Comparison of ENCODE assay signal across 7 cellular contexts in genomic region chrX:120561634-120562568, GRCh38. TPM values are rescaled to one million over a fixed set of nuclear protein-coding genes. Genes with fewer than 3 reads are reported as not detected.
A peak's percentile ranks its signal among the peaks of the same experiment; 100 is the strongest.
DNase-seq lines count a peak whose midpoint lies in the region; ATAC-seq and TF ChIP-seq lines count a peak whose summit lies in the region.

No MANE protein-coding gene starts in this region.

- no peak overlapping the region for H2AFZ ChIP-seq in HCT116 (ENCODE audit: low read depth, low read length, poor library complexity, severe bottlenecking)

- TF ChIP-seq CTCF in HCT116 (IDR thresholded peaks at IDR 0.05 in 2 of 3, conservative IDR thresholded peaks at IDR 0.05 in 1 of 3; ENCODE audit: borderline replicate concordance in 1 of 3, insufficient read depth in 1 of 3, low read depth in 2 of 3, low read length in 2 of 3) (no peak), VCaP (conservative IDR thresholded peaks at IDR 0.05) (no peak), spleen (IDR thresholded peaks at IDR 0.05 in 8 of 11, conservative IDR thresholded peaks at IDR 0.05 in 3 of 11) (no peak)

- intact Hi-C loops in HCT116 (cut with micrococcal nuclease) (loop anchor here (1.0 kb wide), 1 partner anchor 41 kb away; no protein-coding TSS in a partner anchor), right cardiac atrium (cut with DNase I) (no loop called here), spleen (cut with DNase I; ENCODE audit: low total_unique reads) (no loop called here)

- H3K36me3 ChIP-seq in HCT116 (ENCODE audit: control insufficient read depth in 1 of 2, insufficient read depth in 2 of 2, low read length in 2 of 2) (peaks cover 0 to 7% of the 10 kb centered on the region in 2 experiments; a peak in 1 of 4 replicates), spleen (peaks cover 0 to 10% (median 0%) of the 10 kb centered on the region in 6 donors)

- DNase-seq in HCT116 (ENCODE audit: low read depth, low spot score) (no peak), right cardiac atrium (no peak), spleen (no peak)
- DNase-seq in stimulated activated CD4-positive, alpha-beta T cell treated with anti-CD3 and anti-CD28 coated beads, Interleukin-15, amount 100 ng/mL, for 24 hours, result no peak

- H3K9ac ChIP-seq in HCT116 (ENCODE audit: low read length), result peak overlapping the region; percentile 76

- H3K27me3 ChIP-seq in HCT116 (ENCODE audit: insufficient read depth, low read length) (no peaks in the 10 kb centered on the region), right cardiac atrium (ENCODE audit: control insufficient read depth, insufficient read depth) (no peaks in the 10 kb centered on the region), spleen (replicated peaks in 1 of 7) (no peaks in the 10 kb centered on the region)

- no peaks in the 10 kb centered on the region for H4K20me1 ChIP-seq in HCT116 (ENCODE audit: insufficient read depth)

- TF ChIP-seq POLR2A in HCT116 (IDR thresholded peaks at IDR 0.05; ENCODE audit: borderline replicate concordance, extremely low read depth, insufficient read depth, insufficient read length) (peak; percentile 41), spleen (IDR thresholded peaks at IDR 0.05) (no peak)

- TF ChIP-seq RAD21 in HCT116 (IDR thresholded peaks at IDR 0.05; ENCODE audit: low read depth), result no peak

- peaks cover 35% of the 10 kb centered on the region for H3K79me2 ChIP-seq in HCT116 (ENCODE audit: insufficient read depth, low read length)

- peak overlapping the region; percentile 91 for H3K4me2 ChIP-seq in HCT116 (ENCODE audit: low read length)

- 6% methylated on average over 12 of the region's 12 CpGs for WGBS in right cardiac atrium
- 4 to 36% (median 6%) methylated on average over 12 of the region's 12 CpGs for WGBS in spleen, 5 donors

- no peaks in the 10 kb centered on the region for H3K9me2 ChIP-seq in HCT116 (ENCODE audit: insufficient read depth)

- BruUV-seq in HCT116 (replicated peaks; lab: Mats Ljungman, UMichigan), result TSS peak; percentile 97

- RAD21 ChIA-PET in HCT116 (lab: Charles Lee; ENCODE audit: low non-redundant PET in 1 of 2, low total read pairs in 2 of 2, uncharacterized antibody in 2 of 2, unreplicated experiment in 2 of 2), result interaction anchor here in 1 of 2 experiments (0.9 kb wide), 1 partner anchor 42 kb away, joined by 3 read pairs; the partner anchor contains the start of gene MCTS1

- H3K27ac ChIP-seq in HCT116 (ENCODE audit: low read depth, low read length) (peak overlapping the region; percentile 54), VCaP (peak overlapping the region; percentile 80), right cardiac atrium (ENCODE audit: low read length) (peak overlapping the region; percentile 87), spleen (peak overlapping the region; percentile 16 to 99 (median 96))

- ATAC-seq in HCT116 (no peak), right cardiac atrium (no peak), GM18519 (IDR thresholded peaks at IDR 0.05; ENCODE audit: low FRiP score, unreplicated experiment) (no peak), HG03025 (IDR thresholded peaks at IDR 0.05; ENCODE audit: low FRiP score, unreplicated experiment) (no peak)

- H3K4me3 ChIP-seq in HCT116 (replicated peaks in 1 of 2; ENCODE audit: low read depth in 1 of 2, low read length in 2 of 2) (peak overlapping the region; percentile 55 to 74), right cardiac atrium (ENCODE audit: low read length) (peak overlapping the region; percentile 86), spleen (peak overlapping the region; percentile 27 to 83 (median 54))

- peaks cover 3 to 18% of the 10 kb centered on the region in 2 experiments for H3K4me1 ChIP-seq in HCT116 (ENCODE audit: control insufficient read depth in 1 of 2, insufficient read depth in 2 of 2, low read length in 2 of 2)
- H3K4me1 ChIP-seq in right cardiac atrium (ENCODE audit: control insufficient read depth, insufficient read depth, low read length), result peaks cover 2% of the 10 kb centered on the region
- peaks cover 0 to 42% (median 23%) of the 10 kb centered on the region in 6 donors for H3K4me1 ChIP-seq in spleen

- POLR2A ChIA-PET in HCT116 (lab: Charles Lee), result interaction anchor here (0.9 to 2.5 kb wide), 3 partner anchors 12 to 42 kb away, joined by 3 to 15 read pairs (median 10); partner anchors contain the start of gene MCTS1

- CTCF ChIA-PET in HCT116 (lab: Charles Lee), result interaction anchor here (1.4 kb wide), 1 partner anchor 12 kb away, joined by 5 read pairs; no protein-coding TSS in a partner anchor

- H3K9me3 ChIP-seq in HCT116 (ENCODE audit: control insufficient read depth in 1 of 2, insufficient read depth in 1 of 2, low read depth in 1 of 2, low read length in 2 of 2), result no peaks in the 10 kb centered on the region
- no peaks in the 10 kb centered on the region for H3K9me3 ChIP-seq in right cardiac atrium (ENCODE audit: control insufficient read depth, low read length)
- H3K9me3 ChIP-seq in spleen, result no peaks in the 10 kb centered on the region

TF ChIP-seq in HCT116, 20 proteins besides CTCF, POLR2A, EP300 and RAD21:
- no peak for TF ChIP-seq EZH2phosphoT487 (IDR thresholded peaks at IDR 0.05; ENCODE audit: borderline replicate concordance)
- TF ChIP-seq POLR2AphosphoS5 (IDR thresholded peaks at IDR 0.05; ENCODE audit: low read depth, low read length), result peak; percentile 74
- TF ChIP-seq SIN3A (IDR thresholded peaks at IDR 0.05; ENCODE audit: low read depth), result 0 out of 2 replicates have a peak, but pooled peaks have one; percentile 22
TF ChIP-seq in HCT116: peak in this region for 2.

RNA-seq across cellular contexts. Expression of gene CUL4B, which starts 1.1 kb away (rescaled TPM):
- 54.1 TPM for total RNA-seq in HCT116 (2021; ENCODE audit: unreplicated experiment)
- polyA plus RNA-seq in HCT116 (2012), result 14.4 and 15.5 TPM in 2 replicates
- 10 to 100 TPM; 27.9 to 31.3 (median 29.0) TPM for total RNA-seq in right cardiac atrium
- polyA plus RNA-seq in right cardiac atrium, result 10.7 TPM
- total RNA-seq in spleen, result 10 to 100 TPM; 37.8 to 60.1 (median 47.5) TPM
- polyA plus RNA-seq in spleen, result 10 to 100 TPM; 19.6 to 23.3 (median 20.1) TPM

RNA-seq across cellular contexts. Expression of gene MCTS1, which starts 42.0 kb away (rescaled TPM):
- total RNA-seq in HCT116 (2021; ENCODE audit: unreplicated experiment) (49.5 TPM), right cardiac atrium (10 to 100 TPM; 27.4 to 34.0 (median 28.8) TPM), spleen (10 to 100 TPM; 21.6 to 39.1 (median 28.1) TPM)
- polyA plus RNA-seq in HCT116 (2012), result 29.6 and 46.3 TPM in 2 replicates
- polyA plus RNA-seq in right cardiac atrium (48.0 TPM), spleen (10 to 100 TPM; 36.6 to 56.1 (median 51.6) TPM)
